Comparison of ENCODE assay signal across 8 cellular contexts in genomic region chr6:29628419-29629281, GRCh38. TPM values are rescaled to one million over a fixed set of nuclear protein-coding genes. Genes with fewer than 3 reads are reported as not detected.
DNase-seq lines count a peak whose midpoint lies in the region; ATAC-seq, FAIRE-seq and TF ChIP-seq lines count a peak whose summit lies in the region.

No MANE protein-coding gene starts in this region.

- no peaks in the 10 kb centered on the region for H3K9me3 Mint-ChIP-seq in astrocyte (ENCODE audit: unreplicated experiment)

- H3K36me3 ChIP-seq in astrocyte (ENCODE audit: insufficient read depth, low read length) = peaks cover 2% of the 10 kb centered on the region
- H3K36me3 ChIP-seq in right atrium auricular region = no peaks in the 10 kb centered on the region

- H4K20me1 ChIP-seq in astrocyte (ENCODE audit: insufficient read depth, low read length) = peaks cover 46% of the 10 kb centered on the region

- H3K36me3 Mint-ChIP-seq in astrocyte (ENCODE audit: low read depth, unreplicated experiment) = peaks cover 7% of the 10 kb centered on the region

- peaks cover 54% of the 10 kb centered on the region for H3K4me1 Mint-ChIP-seq in astrocyte (ENCODE audit: low read depth, unreplicated experiment)

- no peaks in the 10 kb centered on the region for H3K27me3 ChIP-seq in astrocyte (ENCODE audit: insufficient read depth, low read length)
- H3K27me3 ChIP-seq in right atrium auricular region = no peaks in the 10 kb centered on the region

- H2AFZ ChIP-seq in astrocyte (ENCODE audit: low read depth, low read length) = peak overlapping the region; percentile 96

- peak; percentile 75 to 81 for DNase-seq in NCI-H1930 (lab: John Stamatoyannopoulos, UW)
- DNase-seq in T-helper 9 cell = peak; percentile 49
- peak; percentile 55 for DNase-seq in astrocyte (ENCODE audit: low read depth)
- DNase-seq in right atrium auricular region (ENCODE audit: low spot score) = peak; percentile 77
- DNase-seq in pons (ENCODE audit: low spot score) = peak; percentile 53

- H3K27ac Mint-ChIP-seq in astrocyte (ENCODE audit: unreplicated experiment) = peak overlapping the region; percentile 97

- H3K79me2 ChIP-seq in astrocyte (ENCODE audit: insufficient read depth, low read length) = peaks cover 19% of the 10 kb centered on the region

- H3K4me1 ChIP-seq in astrocyte (ENCODE audit: insufficient read depth, low read length) (peaks cover 53% of the 10 kb centered on the region), right atrium auricular region (peaks cover 3 to 34% of the 10 kb centered on the region in 2 donors)

- no peaks in the 10 kb centered on the region for H3K27me3 Mint-ChIP-seq in astrocyte (ENCODE audit: low read depth, unreplicated experiment)

- H3K4me2 ChIP-seq in astrocyte (ENCODE audit: low read length) = peak overlapping the region; percentile 100

- peak overlapping the region; percentile 91 for H3K9ac ChIP-seq in astrocyte (ENCODE audit: low read length)

- peak overlapping the region; percentile 75 for H3K4me3 ChIP-seq in astrocyte (ENCODE audit: insufficient read depth, low read depth, low read length)
- peak overlapping the region; percentile 58 to 66 for H3K4me3 ChIP-seq in right atrium auricular region

- H3K9me3 ChIP-seq in astrocyte (ENCODE audit: insufficient read depth, low read depth, low read length) = no peaks in the 10 kb centered on the region
- no peaks in the 10 kb centered on the region for H3K9me3 ChIP-seq in right atrium auricular region

- H3K4me3 Mint-ChIP-seq in astrocyte (ENCODE audit: unreplicated experiment) = peak overlapping the region; percentile 89

- ATAC-seq in GM18909 (IDR thresholded peaks at IDR 0.05; ENCODE audit: poor library complexity, unreplicated experiment) = no peak
- no peak for ATAC-seq in HG02759 (IDR thresholded peaks at IDR 0.05; ENCODE audit: unreplicated experiment)

- FAIRE-seq in astrocyte (lab: Jason Lieb, UNC) = no peak

- peak; percentile 78 for TF ChIP-seq CTCF in GM12873 (IDR thresholded peaks at IDR 0.05; ENCODE audit: insufficient read depth, low read depth, low read length, missing control alignments)
- TF ChIP-seq CTCF in astrocyte (IDR thresholded peaks at IDR 0.05; ENCODE audit: insufficient read depth, low read depth, low read length) = peak; percentile 55
- TF ChIP-seq CTCF in right atrium auricular region (IDR thresholded peaks at IDR 0.05) = peak; percentile 56 to 78

- H3K27ac ChIP-seq in astrocyte (ENCODE audit: low read depth, low read length) (peak overlapping the region; percentile 80), right atrium auricular region (peak overlapping the region; percentile 72 to 82)

RNA-seq across cellular contexts. Expression of gene GABBR1, which starts 4.3 kb away (rescaled TPM):
- total RNA-seq in astrocyte (61.4 and 66.3 TPM in 2 replicates), right atrium auricular region (10 to 100 TPM; 16.4 to 32.0 TPM)

RNA-seq across cellular contexts. Expression of gene MOG, which starts 28.2 kb away (rescaled TPM):
- not detected in 2 replicates for total RNA-seq in astrocyte
- 1 to 10 TPM in 1 of 2 donors, under 1 TPM in 1; 0.16 to 2.4 TPM for total RNA-seq in right atrium auricular region

RNA-seq across cellular contexts. Expression of gene OR2H2, which starts 43.7 kb away (rescaled TPM):
- total RNA-seq in astrocyte = not detected in 2 replicates
- not detected for total RNA-seq in right atrium auricular region

RNA-seq across cellular contexts. Expression of gene ZFP57, which starts 52.3 kb away (rescaled TPM):
- total RNA-seq in astrocyte (0.36 and 0.50 TPM in 2 replicates), right atrium auricular region (10 to 100 TPM in 1 of 2 donors, under 1 TPM in 1; 0.30 to 12.6 TPM)
